In the genomic region with DNA sequence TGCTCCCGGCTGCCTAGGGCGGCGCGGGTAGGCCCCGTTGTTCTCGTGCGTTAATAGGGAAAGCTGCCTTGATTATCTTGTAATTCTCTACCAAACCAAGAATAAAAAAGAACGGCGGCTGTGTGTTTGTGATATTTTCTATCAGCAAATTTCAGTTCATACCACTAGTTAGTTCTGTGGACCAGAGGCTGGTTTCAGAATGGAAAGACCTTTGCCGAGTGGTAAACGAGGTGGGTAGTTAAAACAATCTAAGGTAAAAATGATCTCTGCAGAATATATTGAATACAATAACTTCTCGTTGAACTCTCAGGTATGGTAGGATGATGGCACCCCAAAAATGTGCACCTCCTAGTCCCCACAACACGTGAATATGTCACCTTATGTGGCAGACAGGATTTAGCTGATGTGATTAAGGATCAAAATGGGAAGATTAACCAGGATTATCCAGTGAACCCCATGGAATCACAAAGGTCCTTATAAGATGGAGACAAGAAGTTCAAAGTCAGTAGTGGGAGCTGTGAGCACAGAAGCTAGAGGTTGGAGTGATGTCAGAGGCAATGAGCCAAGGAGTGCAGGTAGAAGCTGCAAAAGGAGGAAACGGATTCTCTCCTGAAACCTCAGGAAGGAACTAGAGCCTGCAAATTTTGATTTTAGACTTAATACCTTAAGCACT, we compare ENCODE assay signal across 8 cellular contexts. TPM values are rescaled to one million over a fixed set of nuclear protein-coding genes. Genes with fewer than 3 reads are reported as not detected.
A peak's percentile ranks its signal among the peaks of the same experiment; 100 is the strongest.
DNase-seq lines count a peak whose midpoint lies in the region; ATAC-seq and TF ChIP-seq lines count a peak whose summit lies in the region.

No MANE protein-coding gene starts in this region.

- peaks cover 55% of the 10 kb centered on the region for H3K4me1 Mint-ChIP-seq in CD8-positive, alpha-beta T cell (ENCODE audit: low read depth)
- H3K4me1 Mint-ChIP-seq in HFFc6 (ENCODE audit: low read depth): peaks cover 41% of the 10 kb centered on the region
- H3K4me1 Mint-ChIP-seq in activated CD4-positive, alpha-beta memory T cell treated with anti-CD3 and anti-CD28 coated beads for 36 hours (ENCODE audit: low read depth): peaks cover 53% of the 10 kb centered on the region
- peaks cover 27 to 57% of the 10 kb centered on the region in 2 donors for H3K4me1 Mint-ChIP-seq in stimulated activated naive B cell treated with anti-CD40 and anti-IgM and Interleukin-4, amounts not matched to agents 10 μg/mL and 1 μg/mL and 100 μg/mL, for 72 hours

- POLR2A ChIA-PET in CD8-positive, alpha-beta T cell (lab: Charles Lee): interaction anchor here (0.7 kb wide), 1 partner anchor 191 kb away, joined by 4 read pairs; the partner anchor contains the start of gene LRP2BP
- POLR2A ChIA-PET in activated CD4-positive, alpha-beta memory T cell treated with anti-CD3 and anti-CD28 coated beads for 36 hours (lab: Charles Lee): interaction anchor here (1.1 kb wide), 1 partner anchor 192 kb away, joined by 4 read pairs; the partner anchor contains the start of genes ANKRD37 and LRP2BP

- CTCF ChIA-PET in CD8-positive, alpha-beta T cell (lab: Charles Lee): no interaction called here
- CTCF ChIA-PET in activated CD4-positive, alpha-beta memory T cell treated with anti-CD3 and anti-CD28 coated beads for 36 hours (lab: Charles Lee): interaction anchor here (0.7 to 1.1 kb wide), 3 partner anchors 12 to 191 kb away, joined by 3 read pairs; partner anchors contain the start of gene LRP2BP

- peak overlapping the region; percentile 50 for H3K9ac ChIP-seq in iPS-15b (ENCODE audit: low read depth, low read length)

- no peak for DNase-seq in CD8-positive, alpha-beta T cell
- DNase-seq in HFFc6: no peak
- DNase-seq in activated CD4-positive, alpha-beta memory T cell treated with anti-CD3 and anti-CD28 coated beads for 36 hours: no peak
- no peak for DNase-seq in stimulated activated naive B cell treated with anti-CD40 and anti-IgM and Interleukin-4, amounts not matched to agents 10 μg/mL and 1 μg/mL and 100 μg/mL, for 72 hours
- DNase-seq in NK-92 treated with Interleukin-12 subunit alpha and Interleukin-12 subunit beta, amount 100 ng/mL, for 24 hours (lab: John Stamatoyannopoulos, UW): no peak

- no peaks in the 10 kb centered on the region for H3K27me3 Mint-ChIP-seq in CD8-positive, alpha-beta T cell (ENCODE audit: low read depth)
- H3K27me3 Mint-ChIP-seq in HFFc6 (ENCODE audit: insufficient read depth): no peaks in the 10 kb centered on the region; the same call in 1 of the 2 replicates
- no peaks in the 10 kb centered on the region for H3K27me3 Mint-ChIP-seq in activated CD4-positive, alpha-beta memory T cell treated with anti-CD3 and anti-CD28 coated beads for 36 hours
- no peaks in the 10 kb centered on the region for H3K27me3 Mint-ChIP-seq in stimulated activated naive B cell treated with anti-CD40 and anti-IgM and Interleukin-4, amounts not matched to agents 10 μg/mL and 1 μg/mL and 100 μg/mL, for 72 hours

- H3K27ac Mint-ChIP-seq in CD8-positive, alpha-beta T cell: peak overlapping the region; percentile 98
- peak overlapping the region; percentile 88 for H3K27ac Mint-ChIP-seq in HFFc6
- peak overlapping the region; percentile 85 for H3K27ac Mint-ChIP-seq in activated CD4-positive, alpha-beta memory T cell treated with anti-CD3 and anti-CD28 coated beads for 36 hours
- peak overlapping the region; percentile 89 for H3K27ac Mint-ChIP-seq in stimulated activated naive B cell treated with anti-CD40 and anti-IgM and Interleukin-4, amounts not matched to agents 10 μg/mL and 1 μg/mL and 100 μg/mL, for 72 hours

- peak overlapping the region; percentile 83 for H3K27ac ChIP-seq in CD8-positive, alpha-beta T cell (ENCODE audit: low read depth, low read length)

- no peaks in the 10 kb centered on the region for H3K36me3 ChIP-seq in CD8-positive, alpha-beta T cell (ENCODE audit: insufficient read depth, low read length)
- H3K36me3 ChIP-seq in iPS-15b (ENCODE audit: control insufficient read depth, insufficient read depth, low read length): no peaks in the 10 kb centered on the region

- ATAC-seq in CD8-positive, alpha-beta T cell: no peak
- no peak for ATAC-seq in stimulated activated naive B cell treated with anti-CD40 and anti-IgM and Interleukin-4, amounts not matched to agents 10 μg/mL and 1 μg/mL and 100 μg/mL, for 72 hours (replicated peaks)
- ATAC-seq in GM18861 (IDR thresholded peaks at IDR 0.05; ENCODE audit: unreplicated experiment): no peak
- ATAC-seq in GM19397 (IDR thresholded peaks at IDR 0.05; ENCODE audit: unreplicated experiment): no peak

- peaks cover 34% of the 10 kb centered on the region for H3K4me1 ChIP-seq in CD8-positive, alpha-beta T cell (ENCODE audit: insufficient read depth, low read length)
- H3K4me1 ChIP-seq in iPS-15b (ENCODE audit: control insufficient read depth, insufficient read depth, low read length): peaks cover 12% of the 10 kb centered on the region

- H3K36me3 Mint-ChIP-seq in CD8-positive, alpha-beta T cell: peaks cover 10% of the 10 kb centered on the region
- peaks cover 10% of the 10 kb centered on the region for H3K36me3 Mint-ChIP-seq in HFFc6 (ENCODE audit: low read depth)
- H3K36me3 Mint-ChIP-seq in activated CD4-positive, alpha-beta memory T cell treated with anti-CD3 and anti-CD28 coated beads for 36 hours: peaks cover 6% of the 10 kb centered on the region
- peaks cover 4 to 16% of the 10 kb centered on the region in 2 donors for H3K36me3 Mint-ChIP-seq in stimulated activated naive B cell treated with anti-CD40 and anti-IgM and Interleukin-4, amounts not matched to agents 10 μg/mL and 1 μg/mL and 100 μg/mL, for 72 hours

- peak overlapping the region; percentile 34 for H3K4me3 ChIP-seq in CD8-positive, alpha-beta T cell (ENCODE audit: low read depth, low read length)
- peak overlapping the region; percentile 58 for H3K4me3 ChIP-seq in iPS-15b (ENCODE audit: low read depth, low read length)

- no peak for TF ChIP-seq CTCF in CD8-positive, alpha-beta T cell (IDR thresholded peaks at IDR 0.05)
- TF ChIP-seq CTCF in HFFc6 (IDR thresholded peaks at IDR 0.05): no peak

- intact Hi-C loops in CD8-positive, alpha-beta T cell (cut with DNase I, micrococcal nuclease): loop anchor here (1.0 to 10.0 kb wide), 12 partner anchors 61 to 1700 kb away; partner anchors contain the start of genes UFSP2 (in 2 of the 2), CASP3 (in 1 of the 2), CCDC110 (in 1 of the 2) and CENPU (in 1 of the 2)
- intact Hi-C loops in activated CD4-positive, alpha-beta memory T cell treated with anti-CD3 and anti-CD28 coated beads for 36 hours (cut with micrococcal nuclease): loop anchor here (1.0 to 10.0 kb wide), 9 partner anchors 40 to 990 kb away; partner anchors contain the start of genes CCDC110, CENPU, CYP4V2 and LRP2BP

- no peaks in the 10 kb centered on the region for H3K27me3 ChIP-seq in CD8-positive, alpha-beta T cell (ENCODE audit: insufficient read depth, low read length)
- peaks cover 17% of the 10 kb centered on the region for H3K27me3 ChIP-seq in iPS-15b (ENCODE audit: control insufficient read depth, insufficient read depth, low read length)

- H3K4me3 Mint-ChIP-seq in CD8-positive, alpha-beta T cell: peak overlapping the region; percentile 91
- H3K4me3 Mint-ChIP-seq in HFFc6: peak overlapping the region; percentile 90
- H3K4me3 Mint-ChIP-seq in activated CD4-positive, alpha-beta memory T cell treated with anti-CD3 and anti-CD28 coated beads for 36 hours: peak overlapping the region; percentile 94
- H3K4me3 Mint-ChIP-seq in stimulated activated naive B cell treated with anti-CD40 and anti-IgM and Interleukin-4, amounts not matched to agents 10 μg/mL and 1 μg/mL and 100 μg/mL, for 72 hours: peak overlapping the region; percentile 96 to 98

- no peaks in the 10 kb centered on the region for H3K9me3 ChIP-seq in CD8-positive, alpha-beta T cell (ENCODE audit: low read length)
- H3K9me3 ChIP-seq in iPS-15b (ENCODE audit: control insufficient read depth, insufficient read depth, low read length): no peaks in the 10 kb centered on the region

- H3K9me3 Mint-ChIP-seq in CD8-positive, alpha-beta T cell: no peaks in the 10 kb centered on the region
- no peaks in the 10 kb centered on the region for H3K9me3 Mint-ChIP-seq in HFFc6
- no peaks in the 10 kb centered on the region for H3K9me3 Mint-ChIP-seq in activated CD4-positive, alpha-beta memory T cell treated with anti-CD3 and anti-CD28 coated beads for 36 hours
- no peaks in the 10 kb centered on the region for H3K9me3 Mint-ChIP-seq in stimulated activated naive B cell treated with anti-CD40 and anti-IgM and Interleukin-4, amounts not matched to agents 10 μg/mL and 1 μg/mL and 100 μg/mL, for 72 hours

RNA-seq across cellular contexts. Expression of gene CFAP97, which starts 0.6 kb away (rescaled TPM):
- 10 to 100 TPM; 18.8 to 20.4 TPM for total RNA-seq in CD8-positive, alpha-beta T cell
- total RNA-seq in HFFc6 (2021; fragmentation: NEBNext Ultra II Directional; extraction: Animal tissue kit (Norgen Biotek cat#: 25700)): 10 to 100 TPM; 35.0 to 44.0 (median 41.0) TPM
- total RNA-seq in activated CD4-positive, alpha-beta memory T cell treated with anti-CD3 and anti-CD28 coated beads for 36 hours: 10 to 100 TPM; 47.5 to 48.6 TPM

RNA-seq across cellular contexts. Expression of gene SNX25, which starts 5.0 kb away (rescaled TPM):
- total RNA-seq in CD8-positive, alpha-beta T cell: 10 to 100 TPM; 18.0 to 18.2 TPM
- 10 to 100 TPM; 19.4 to 40.2 (median 24.8) TPM for total RNA-seq in HFFc6 (2021; fragmentation: NEBNext Ultra II Directional; extraction: Animal tissue kit (Norgen Biotek cat#: 25700))
- total RNA-seq in activated CD4-positive, alpha-beta memory T cell treated with anti-CD3 and anti-CD28 coated beads for 36 hours: 10 to 100 TPM; 18.9 to 21.6 TPM
